In the genomic region with DNA sequence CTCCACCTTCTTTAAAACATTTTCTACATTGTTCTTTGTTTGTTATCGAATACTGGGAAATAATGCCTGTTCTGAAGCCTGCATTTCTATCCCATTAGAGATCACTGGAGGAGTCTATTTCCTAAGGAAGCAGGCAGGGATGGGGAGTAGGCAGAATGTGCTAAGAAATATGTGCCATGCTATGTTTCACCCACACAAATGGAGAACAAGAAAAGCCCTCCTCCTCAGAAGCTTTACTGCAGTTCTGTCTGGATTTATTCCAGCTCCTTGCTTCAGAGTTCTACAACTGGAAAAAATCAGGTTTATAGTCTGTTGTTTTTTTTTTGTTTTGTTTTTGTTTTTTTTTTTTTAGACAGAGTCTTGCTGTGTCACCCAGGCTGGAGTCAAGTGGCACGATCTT, we compare ENCODE assay signal across 22 cellular contexts.
"Had no signal": no experiment of that assay in that cellular context is flagged by ENCODE, and none has a peak within 500 bp of the region (broad histone marks: within the 10 kb centered on the region; RNA-seq: fewer than 3 reads in every experiment).

No MANE protein-coding gene starts in this region.

- H3K4me1 Mint-ChIP-seq: memory B cell; mesothelial cell of epicardium; natural killer cell; neural crest cell; stimulated activated effector memory CD8-positive, alpha-beta T cell treated with anti-CD3 and anti-CD28 coated beads, Interleukin-12 subunit alpha, Interleukin-12 subunit beta, amount 100 ng/mL, for 72 hours had no signal

- H3K36me3 Mint-ChIP-seq: memory B cell; mesothelial cell of epicardium; natural killer cell; stimulated activated effector memory CD8-positive, alpha-beta T cell treated with anti-CD3 and anti-CD28 coated beads, Interleukin-12 subunit alpha, Interleukin-12 subunit beta, amount 100 ng/mL, for 72 hours had no signal

- DNase-seq: dermis blood vessel endothelial cell; endodermal cell; glutamatergic neuron; left ventricle myocardium inferior; lower lobe of right lung; natural killer cell; ovary; right cardiac atrium; stimulated activated CD4-positive, alpha-beta T cell treated with anti-CD3 and anti-CD28 coated beads, Interleukin-4, amount 100 ng/mL, for 1 hour; stimulated activated CD8-positive, alpha-beta memory T cell treated with anti-CD3 and anti-CD28 coated beads, Interleukin-4, amount 100 ng/mL, for 48 hours; stimulated activated naive CD8-positive, alpha-beta T cell treated with anti-CD3 and anti-CD28 coated beads, Interleukin-15, Interleukin-2, amounts not matched to agents 100 U/mL and 50 U/mL, for 24 hours; tibial artery; upper lobe of left lung; uterus had no signal

- H3K4me2 ChIP-seq: smooth muscle cell had no signal

- H3K27ac ChIP-seq: gastroesophageal sphincter, left ventricle myocardium inferior, lower lobe of right lung, ovary, tibial artery, upper lobe of left lung, uterus had no signal

- H3K4me3 ChIP-seq: gastroesophageal sphincter, left ventricle myocardium inferior, lower lobe of right lung, ovary, smooth muscle cell, tibial artery, upper lobe of left lung, uterus had no signal

- H3K4me3 Mint-ChIP-seq: endodermal cell; memory B cell; mesothelial cell of epicardium; natural killer cell; neural crest cell; stimulated activated effector memory CD8-positive, alpha-beta T cell treated with anti-CD3 and anti-CD28 coated beads, Interleukin-12 subunit alpha, Interleukin-12 subunit beta, amount 100 ng/mL, for 72 hours had no signal

- H3K9me3 ChIP-seq: gastroesophageal sphincter, left ventricle myocardium inferior, lower lobe of right lung, ovary, tibial artery, upper lobe of left lung, uterus had no signal

- FAIRE-seq: colon, keratinocyte had no signal

- H3K4me1 ChIP-seq: gastroesophageal sphincter, left ventricle myocardium inferior, lower lobe of right lung, tibial artery, upper lobe of left lung, uterus had no signal

- ATAC-seq: gastroesophageal sphincter; lower lobe of right lung; natural killer cell; right cardiac atrium; stimulated activated effector memory CD8-positive, alpha-beta T cell treated with anti-CD3 and anti-CD28 coated beads, Interleukin-12 subunit alpha, Interleukin-12 subunit beta, amount 100 ng/mL, for 72 hours; stimulated activated naive CD8-positive, alpha-beta T cell treated with anti-CD3 and anti-CD28 coated beads, Interleukin-15, Interleukin-2, amounts not matched to agents 100 U/mL and 50 U/mL, for 24 hours had no signal

- H3K27ac Mint-ChIP-seq: endodermal cell; memory B cell; mesothelial cell of epicardium; natural killer cell; stimulated activated effector memory CD8-positive, alpha-beta T cell treated with anti-CD3 and anti-CD28 coated beads, Interleukin-12 subunit alpha, Interleukin-12 subunit beta, amount 100 ng/mL, for 72 hours had no signal

- H3K9me3 Mint-ChIP-seq: endodermal cell, neural crest cell had no signal

- H3K36me3 ChIP-seq: gastroesophageal sphincter, left ventricle myocardium inferior, lower lobe of right lung, ovary, tibial artery, upper lobe of left lung, uterus had no signal

- H3K27me3 ChIP-seq: ovary, tibial artery, upper lobe of left lung, uterus had no signal
